Comparison of ENCODE assay signal across 8 cellular contexts in genomic region chr18:79246309-79247108, GRCh38.
DNase-seq lines count a peak whose midpoint lies in the region; ATAC-seq and TF ChIP-seq lines count a peak whose summit lies in the region.

No MANE protein-coding gene starts in this region.

- H3K27me3 Mint-ChIP-seq in T-helper 1 cell treated with Interleukin-12 subunit alpha and Interleukin-12 subunit beta and Interleukin-4 antibody, amounts not matched to agents 30 μg/mL and 1 μg/mL, for 36 hours (ENCODE audit: low read depth) = no peaks in the 10 kb centered on the region

- H3K9me3 Mint-ChIP-seq in T-helper 1 cell treated with Interleukin-12 subunit alpha and Interleukin-12 subunit beta and Interleukin-4 antibody, amounts not matched to agents 30 μg/mL and 1 μg/mL, for 36 hours = no peaks in the 10 kb centered on the region

- ATAC-seq in sciatic nerve = peak; percentile 94

- no peaks in the 10 kb centered on the region for H3K9me3 ChIP-seq in adipocyte (ENCODE audit: control insufficient read depth, low read length)
- no peaks in the 10 kb centered on the region for H3K9me3 ChIP-seq in left ventricle myocardium inferior (replicated peaks)

- peak overlapping the region; percentile 26 for H3K4me3 Mint-ChIP-seq in T-helper 1 cell treated with Interleukin-12 subunit alpha and Interleukin-12 subunit beta and Interleukin-4 antibody, amounts not matched to agents 30 μg/mL and 1 μg/mL, for 36 hours

- H3K9ac ChIP-seq in adipocyte (ENCODE audit: low read length) = peak overlapping the region; percentile 48

- no peaks in the 10 kb centered on the region for H3K36me3 ChIP-seq in adipocyte (ENCODE audit: control insufficient read depth, insufficient read depth, low read length, severe bottlenecking)
- H3K36me3 ChIP-seq in left ventricle myocardium inferior = no peaks in the 10 kb centered on the region

- peak; percentile 95 for TF ChIP-seq CTCF in GM12865 (IDR thresholded peaks at IDR 0.05; ENCODE audit: insufficient read depth, low read depth, low read length, missing control alignments)
- TF ChIP-seq CTCF in HFF-Myc (IDR thresholded peaks at IDR 0.05; ENCODE audit: low read depth, low read length, missing control alignments) = peak; percentile 97
- peak; percentile 98 for TF ChIP-seq CTCF in left ventricle myocardium inferior (IDR thresholded peaks at IDR 0.05; ENCODE audit: borderline replicate concordance)

- H3K27ac Mint-ChIP-seq in T-helper 1 cell treated with Interleukin-12 subunit alpha and Interleukin-12 subunit beta and Interleukin-4 antibody, amounts not matched to agents 30 μg/mL and 1 μg/mL, for 36 hours = no peak overlapping the region

- intact Hi-C loops in left ventricle myocardium inferior (cut with micrococcal nuclease) (no loop called here), sciatic nerve (cut with DNase I) (no loop called here)

- H3K4me1 Mint-ChIP-seq in T-helper 1 cell treated with Interleukin-12 subunit alpha and Interleukin-12 subunit beta and Interleukin-4 antibody, amounts not matched to agents 30 μg/mL and 1 μg/mL, for 36 hours (ENCODE audit: low read depth) = peaks cover 2% of the 10 kb centered on the region

- H3K27me3 ChIP-seq in adipocyte (replicated peaks; ENCODE audit: control insufficient read depth, insufficient read depth, low read length) (no peaks in the 10 kb centered on the region), left ventricle myocardium inferior (ENCODE audit: low read depth) (no peaks in the 10 kb centered on the region)

- H3K4me3 ChIP-seq in GM12865 (ENCODE audit: low read depth, low read length) (no peak overlapping the region), HFF-Myc (replicated peaks; ENCODE audit: low read depth, low read length) (no peak overlapping the region), adipocyte (ENCODE audit: low read length) (peak overlapping the region; percentile 43), left ventricle myocardium inferior (no peak overlapping the region)

- peak; percentile 75 for DNase-seq in GM12865 (ENCODE audit: low read depth)
- DNase-seq in HFF-Myc (ENCODE audit: extremely low read depth, low read depth) = peak; percentile 36
- DNase-seq in MV-4-11 (lab: John Stamatoyannopoulos, UW) = peak; percentile 54
- peak; percentile 81 for DNase-seq in adipocyte (ENCODE audit: low read depth)
- peak; percentile 71 for DNase-seq in left ventricle myocardium inferior
- DNase-seq in sciatic nerve (ENCODE audit: low spot score) = peak; percentile 82
- DNase-seq in mesenteric fat pad (ENCODE audit: low spot score) = no peak

- H3K27ac ChIP-seq in left ventricle myocardium inferior (replicated peaks) = no peak overlapping the region

- H3K4me1 ChIP-seq in adipocyte (ENCODE audit: control insufficient read depth, insufficient read depth, low read length) (peaks cover 3% of the 10 kb centered on the region), left ventricle myocardium inferior (peaks cover 7% of the 10 kb centered on the region)

- H3K36me3 Mint-ChIP-seq in T-helper 1 cell treated with Interleukin-12 subunit alpha and Interleukin-12 subunit beta and Interleukin-4 antibody, amounts not matched to agents 30 μg/mL and 1 μg/mL, for 36 hours (ENCODE audit: low read depth) = no peaks in the 10 kb centered on the region
